ENCODE assay signal across 26 cellular contexts in the genomic region with DNA sequence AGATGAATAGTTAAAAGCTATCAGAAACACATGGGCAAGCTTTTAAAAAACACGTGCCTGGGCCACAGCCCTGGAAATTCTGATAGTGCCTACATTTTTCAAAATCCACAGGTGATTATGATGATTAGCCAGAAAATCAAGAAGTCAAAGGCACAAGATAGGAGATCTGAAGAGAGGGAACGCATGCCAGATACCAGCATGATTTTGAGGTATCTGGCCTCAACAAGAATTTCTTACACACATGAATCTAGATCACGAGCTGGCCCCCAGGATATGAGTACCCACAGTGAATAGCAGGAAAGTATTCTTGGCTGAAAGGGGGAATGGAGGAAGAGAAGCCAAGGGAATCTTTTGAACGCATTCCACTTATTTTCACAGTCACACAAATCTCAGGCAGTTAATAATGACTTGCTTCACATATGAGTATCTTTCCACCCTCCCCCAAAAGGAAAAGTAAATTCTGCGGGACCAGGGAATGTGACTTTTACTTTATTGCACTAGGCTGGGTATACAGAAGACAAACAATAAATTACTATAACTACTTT.
DNase-seq lines count a peak whose midpoint lies in the region; ATAC-seq, FAIRE-seq and TF ChIP-seq lines count a peak whose summit lies in the region.
"Had no signal": no experiment of that assay in that cellular context is flagged by ENCODE, and none has a peak within 500 bp of the region (broad histone marks: within the 10 kb centered on the region; RNA-seq: fewer than 3 reads in every experiment).

No MANE protein-coding gene starts in this region.

- no peak for FAIRE-seq in HepG2 (lab: Jason Lieb, UNC)
- FAIRE-seq: A204.1, D721Med, GM12891, GM18507 had no signal

- WGBS in HepG2 (ENCODE audit: low lambda C conversion rate) = 43% methylated on average over 5 of the region's 5 CpGs
- 83% methylated on average over 5 of the region's 5 CpGs for WGBS in right lobe of liver (ENCODE audit: insufficient coverage, low coverage, low lambda C conversion rate, missing lambda C conversion rate)
- no CpG with 5 or more reads among the region's 5 CpGs for WGBS in mesendoderm (ENCODE audit: extremely low coverage, insufficient coverage, low lambda C conversion rate)

- no peak for TF ChIP-seq CTCF in HepG2 (CRISPR knock-in tag; IDR thresholded peaks at IDR 0.05)
- no peak for TF ChIP-seq CTCF in right lobe of liver (IDR thresholded peaks at IDR 0.05)
- no peak for TF ChIP-seq CTCF in gastrocnemius medialis (IDR thresholded peaks at IDR 0.05 in 4 of 5, conservative IDR thresholded peaks at IDR 0.05 in 1 of 5)

- POLR2A ChIA-PET in HepG2 (lab: Yijun Ruan, JAX) = no interaction called here

- H3K36me3 ChIP-seq in HepG2 (replicated peaks in 1 of 2; ENCODE audit: control insufficient read depth in 1 of 2, insufficient read depth in 2 of 2, low read length in 2 of 2) (no peaks in the 10 kb centered on the region), right lobe of liver (no peaks in the 10 kb centered on the region), mesendoderm (ENCODE audit: control insufficient read depth, insufficient read depth, low read length) (no peaks in the 10 kb centered on the region), gastrocnemius medialis (no peaks in the 10 kb centered on the region)
- H3K36me3 ChIP-seq: BLaER1 had no signal

- H4K5ac ChIP-seq in mesendoderm (ENCODE audit: low read length) = no peak overlapping the region

- H3K27ac ChIP-seq in HepG2 (ENCODE audit: extremely low read length, insufficient read depth, low read length) (no peak overlapping the region), right lobe of liver (no peak overlapping the region), mesendoderm (ENCODE audit: low read depth, low read length) (no peak overlapping the region), gastrocnemius medialis (no peak overlapping the region)
- H3K27ac ChIP-seq: 22Rv1, BLaER1, C4-2B had no signal

- H3K36me3 Mint-ChIP-seq in activated CD4-positive, alpha-beta T cell treated with anti-CD3 and anti-CD28 coated beads, Interleukin-2, amount 10 ng/mL, durations not matched to agents 24 days and 14 days (ENCODE audit: low read depth) = no peaks in the 10 kb centered on the region
- H3K36me3 Mint-ChIP-seq: CD4-positive, CD25-positive, alpha-beta regulatory T cell; CD8-positive, alpha-beta T cell had no signal

- H4K20me1 ChIP-seq in HepG2 (ENCODE audit: insufficient read depth, low read length) = no peaks in the 10 kb centered on the region
- H4K20me1 ChIP-seq: BLaER1 had no signal

- H3K4ac ChIP-seq in mesendoderm (ENCODE audit: low read depth, low read length) = no peak overlapping the region

- H3K56ac ChIP-seq in mesendoderm (ENCODE audit: low read length) = no peak overlapping the region

- no peaks in the 10 kb centered on the region for H3K9me3 ChIP-seq in HepG2 (ENCODE audit: low read length)
- no peaks in the 10 kb centered on the region for H3K9me3 ChIP-seq in right lobe of liver
- H3K9me3 ChIP-seq in gastrocnemius medialis = no peaks in the 10 kb centered on the region
- H3K9me3 ChIP-seq: BLaER1, Caco-2 had no signal

- TF ChIP-seq POLR2A in HepG2 (IDR thresholded peaks at IDR 0.05; ENCODE audit: insufficient read depth in 1 of 2, low read depth in 2 of 2, low read length in 2 of 2) (no peak), right lobe of liver (IDR thresholded peaks at IDR 0.05) (no peak), gastrocnemius medialis (IDR thresholded peaks at IDR 0.05) (no peak)

- TF ChIP-seq RAD21 in HepG2 (CRISPR knock-in tag; IDR thresholded peaks at IDR 0.05) = no peak

- H3K79me2 ChIP-seq in HepG2 (ENCODE audit: insufficient read depth, low read length) (no peaks in the 10 kb centered on the region), mesendoderm (ENCODE audit: control insufficient read depth, insufficient read depth, low read length) (no peaks in the 10 kb centered on the region)

- no peak overlapping the region for H3K9ac ChIP-seq in HepG2 (ENCODE audit: insufficient read depth, low read depth, low read length)
- no peak overlapping the region for H3K9ac ChIP-seq in mesendoderm (ENCODE audit: low read length)
- H3K9ac ChIP-seq: BLaER1 had no signal

- H3K27me3 Mint-ChIP-seq in activated CD4-positive, alpha-beta T cell treated with anti-CD3 and anti-CD28 coated beads, Interleukin-2, amount 10 ng/mL, durations not matched to agents 24 days and 14 days = no peaks in the 10 kb centered on the region
- H3K27me3 Mint-ChIP-seq: B cell; CD4-positive, CD25-positive, alpha-beta regulatory T cell had no signal

- H2BK120ac ChIP-seq in mesendoderm (ENCODE audit: low read depth, low read length) = no peak overlapping the region

- no peak overlapping the region for H2AFZ ChIP-seq in HepG2 (ENCODE audit: low read length)
- H2AFZ ChIP-seq: GM23338 had no signal

- no peaks in the 10 kb centered on the region for H3K4me1 Mint-ChIP-seq in activated CD4-positive, alpha-beta T cell treated with anti-CD3 and anti-CD28 coated beads, Interleukin-2, amount 10 ng/mL, durations not matched to agents 24 days and 14 days
- H3K4me1 Mint-ChIP-seq: B cell; CD4-positive, CD25-positive, alpha-beta regulatory T cell; GM23338 had no signal

- no peak overlapping the region for H3K18ac ChIP-seq in mesendoderm (ENCODE audit: low read length)

- H3K27ac Mint-ChIP-seq in activated CD4-positive, alpha-beta T cell treated with anti-CD3 and anti-CD28 coated beads, Interleukin-2, amount 10 ng/mL, durations not matched to agents 24 days and 14 days = no peak overlapping the region
- H3K27ac Mint-ChIP-seq: B cell; CD4-positive, CD25-positive, alpha-beta regulatory T cell; CD8-positive, alpha-beta T cell; GM23338; H9; HFFc6 had no signal

- no peak for DNase-seq in HepG2 (ENCODE audit: low spot score)
- DNase-seq in right lobe of liver = no peak
- DNase-seq in foreskin melanocyte = peak; percentile 94
- DNase-seq in mesendoderm = peak; percentile 24
- no peak for DNase-seq in EL
- no peak for DNase-seq in activated CD4-positive, alpha-beta T cell treated with anti-CD3 and anti-CD28 coated beads, Interleukin-2, amount 10 ng/mL, durations not matched to agents 24 days and 14 days
- no peak for DNase-seq in gastrocnemius medialis
- DNase-seq in D341Med (ENCODE audit: low spot score) = no peak
- DNase-seq: Caco-2; CD4-positive, CD25-positive, alpha-beta regulatory T cell; CD8-positive, alpha-beta T cell; DMS 273 treated with DMSO at 0.1 percent for 48 hours; DMS79; GF-D8; H9; HFFc6 had no signal

- H3K4me3 Mint-ChIP-seq in activated CD4-positive, alpha-beta T cell treated with anti-CD3 and anti-CD28 coated beads, Interleukin-2, amount 10 ng/mL, durations not matched to agents 24 days and 14 days = no peak overlapping the region
- H3K4me3 Mint-ChIP-seq: B cell; CD4-positive, CD25-positive, alpha-beta regulatory T cell; CD8-positive, alpha-beta T cell; GM23338; H9; HFFc6 had no signal

- no peak overlapping the region for H3K4me2 ChIP-seq in HepG2 (ENCODE audit: low read depth, low read length)
- H3K4me2 ChIP-seq in mesendoderm (ENCODE audit: low read length) = no peak overlapping the region
- H3K4me2 ChIP-seq: BLaER1, GM23338 had no signal

- no peaks in the 10 kb centered on the region for H3K9me3 Mint-ChIP-seq in activated CD4-positive, alpha-beta T cell treated with anti-CD3 and anti-CD28 coated beads, Interleukin-2, amount 10 ng/mL, durations not matched to agents 24 days and 14 days
- H3K9me3 Mint-ChIP-seq: CD8-positive, alpha-beta T cell; GM23338; H9 had no signal

- BruUV-seq in HepG2 (replicated peaks; lab: Mats Ljungman, UMichigan) = no TSS peak

- no peak overlapping the region for H2AK5ac ChIP-seq in mesendoderm (ENCODE audit: low read length)

- H3K27me3 ChIP-seq in HepG2 (ENCODE audit: control insufficient read depth in 1 of 2, insufficient read depth in 2 of 2, low read length in 2 of 2) (no peaks in the 10 kb centered on the region), right lobe of liver (no peaks in the 10 kb centered on the region), mesendoderm (ENCODE audit: insufficient read depth, low read length, poor library complexity) (no peaks in the 10 kb centered on the region), gastrocnemius medialis (no peaks in the 10 kb centered on the region)
- H3K27me3 ChIP-seq: BLaER1 had no signal

- H3K79me1 ChIP-seq in mesendoderm (ENCODE audit: low read length) = no peaks in the 10 kb centered on the region

- H4K8ac ChIP-seq in mesendoderm (ENCODE audit: low read depth, low read length) = no peak overlapping the region

- TF ChIP-seq EP300 in HepG2 (IDR thresholded peaks at IDR 0.05; ENCODE audit: low read depth in 2 of 2, low read length in 2 of 2) = no peak
- TF ChIP-seq EP300 in HepG2 (CRISPR knock-in tag; IDR thresholded peaks at IDR 0.05; ENCODE audit: borderline replicate concordance) = no peak

- ATAC-seq in HepG2 = no peak
- no peak for ATAC-seq in right lobe of liver
- no peak for ATAC-seq in gastrocnemius medialis
- ATAC-seq: CD8-positive, alpha-beta T cell; GM23338; HCT116 had no signal

- CTCF ChIA-PET in HepG2 (lab: Yijun Ruan, JAX; ENCODE audit: low intra/inter-chr PET ratio, low total read pairs) = no interaction called here

- in situ Hi-C loops in HepG2 (cut with HindIII; ENCODE audit: extremely low pct_ligation_motif_present, low pct_unique_long_range_greater_than_20kb) (no loop called here), gastrocnemius medialis (cut with MboI; ENCODE audit: low sequenced_read_pairs in 4 of 4) (no loop called here)

- intact Hi-C loops in HepG2 (cut with micrococcal nuclease; ENCODE audit: unreplicated experiment) = no loop called here
- intact Hi-C loops in right lobe of liver (cut with DNase I) = no loop called here
- intact Hi-C loops in activated CD4-positive, alpha-beta T cell treated with anti-CD3 and anti-CD28 coated beads, Interleukin-2, amount 10 ng/mL, durations not matched to agents 24 days and 14 days (cut with micrococcal nuclease) = no loop called here
- intact Hi-C loops in gastrocnemius medialis (cut with DNase I; ENCODE audit: low total_unique reads) = no loop called here

- no peak overlapping the region for H2BK5ac ChIP-seq in mesendoderm (ENCODE audit: low read length)

- H3K4me3 ChIP-seq in HepG2 (replicated peaks in 1 of 3; ENCODE audit: insufficient read depth in 1 of 3, low read depth in 2 of 3, low read length in 3 of 3) (no peak overlapping the region), right lobe of liver (no peak overlapping the region), mesendoderm (ENCODE audit: low read length) (no peak overlapping the region), gastrocnemius medialis (no peak overlapping the region)
- H3K4me3 ChIP-seq: BLaER1, GM23338 had no signal

- no peak overlapping the region for H3K23ac ChIP-seq in mesendoderm (ENCODE audit: low read length)

- H3K4me1 ChIP-seq in HepG2 (ENCODE audit: insufficient read depth, low read length) (no peaks in the 10 kb centered on the region), right lobe of liver (no peaks in the 10 kb centered on the region), mesendoderm (ENCODE audit: control insufficient read depth, low read depth, low read length) (no peaks in the 10 kb centered on the region), gastrocnemius medialis (no peaks in the 10 kb centered on the region)
- H3K4me1 ChIP-seq: BLaER1, Caco-2 had no signal

- no peak overlapping the region for H2BK15ac ChIP-seq in mesendoderm (replicated peaks; ENCODE audit: low read depth)

TF ChIP-seq in HepG2, 621 proteins besides CTCF, POLR2A, EP300 and RAD21 (continues in another document):
- no peak for TF ChIP-seq PHF5A (CRISPR knock-in tag; IDR thresholded peaks at IDR 0.05; ENCODE audit: low read depth, unreplicated experiment)
- TF ChIP-seq ZNF878 (CRISPR knock-in tag; IDR thresholded peaks at IDR 0.05) = no peak

Comparison
In these comparisons a context has a peak if more than half of its experiments do, and no peak if none do; other contexts are left out.
1. DNase-seq: peak in foreskin melanocyte (single experiment) and mesendoderm (single experiment); none in HepG2 (single experiment), right lobe of liver (0 of 3), EL (single experiment), activated CD4-positive, alpha-beta T cell treated with anti-CD3 and anti-CD28 coated beads, Interleukin-2, amount 10 ng/mL, durations not matched to agents 24 days and 14 days (single experiment), gastrocnemius medialis (0 of 2) and D341Med (single experiment).